16 cellular contexts compared by ENCODE assay signal in genomic region chr9:120912958-120913672, GRCh38. TPM values are rescaled to one million over a fixed set of nuclear protein-coding genes. Genes with fewer than 3 reads are reported as not detected.
DNase-seq lines count a peak whose midpoint lies in the region; ATAC-seq and TF ChIP-seq lines count a peak whose summit lies in the region.
"Had no signal": no experiment of that assay in that cellular context is flagged by ENCODE, and none has a peak within 500 bp of the region (broad histone marks: within the 10 kb centered on the region; RNA-seq: fewer than 3 reads in every experiment).

No MANE protein-coding gene starts in this region.

- no peak overlapping the region for H2BK20ac ChIP-seq in IMR-90 (ENCODE audit: low read depth, low read length)

- no peak overlapping the region for H3K4me2 ChIP-seq in IMR-90 (ENCODE audit: low read depth, low read length)
- H3K4me2 ChIP-seq: hepatocyte had no signal

- in situ Hi-C loops in IMR-90 (cut with MboI; ENCODE audit: low sequenced_read_pairs) = no loop called here

- no peak overlapping the region for H4K91ac ChIP-seq in IMR-90 (ENCODE audit: insufficient read depth, low read depth, low read length)

- H3K27me3 ChIP-seq in IMR-90 (ENCODE audit: control insufficient read depth, insufficient read depth, low read length) = no peaks in the 10 kb centered on the region
- H3K27me3 ChIP-seq: hepatocyte, sigmoid colon, suprapubic skin had no signal

- no peak overlapping the region for H2BK15ac ChIP-seq in IMR-90 (ENCODE audit: low read depth, low read length)

- no peak overlapping the region for H3K18ac ChIP-seq in IMR-90 (ENCODE audit: low read depth, low read length)

- TF ChIP-seq RAD21 in IMR-90 (IDR thresholded peaks at IDR 0.05; ENCODE audit: low read length) = no peak

- H2AK5ac ChIP-seq in IMR-90 (ENCODE audit: low read depth, low read length) = no peak overlapping the region

- H3K27ac ChIP-seq in IMR-90 (ENCODE audit: insufficient read depth, low read length) (no peak overlapping the region), angular gyrus (ENCODE audit: low read depth, low read length) (peak overlapping the region; percentile 22)
- H3K27ac ChIP-seq: hepatocyte, sigmoid colon, SK-N-MC, suprapubic skin had no signal

- H3K4me3 ChIP-seq in IMR-90 (ENCODE audit: insufficient read depth, low read depth, low read length) = no peak overlapping the region
- H3K4me3 ChIP-seq: hepatocyte, sigmoid colon, SK-N-MC, suprapubic skin had no signal

- POLR2A ChIA-PET in IMR-90 (lab: Charles Lee; ENCODE audit: unreplicated experiment) = no interaction called here

- no peak overlapping the region for H3K23ac ChIP-seq in IMR-90 (ENCODE audit: low read depth, low read length)

- H4K5ac ChIP-seq in IMR-90 (ENCODE audit: low read depth, low read length) = no peak overlapping the region

- H2BK5ac ChIP-seq in IMR-90 (ENCODE audit: low read depth, low read length, poor library complexity, severe bottlenecking) = no peak overlapping the region

- H3K27ac Mint-ChIP-seq in activated T-cell treated with anti-CD3 and anti-CD28 coated beads, Interleukin-2, amount 50 U/mL, for 24 hours = peak overlapping the region; percentile 94
- H3K27ac Mint-ChIP-seq in osteocyte (ENCODE audit: unreplicated experiment) = peak overlapping the region; percentile 35

- no peak overlapping the region for H3K56ac ChIP-seq in IMR-90 (ENCODE audit: extremely low read depth, insufficient read depth, low read length)

- 78% methylated on average over 4 of the region's 14 CpGs; no CpG with 5 or more reads in 1 of the 2 experiments for WGBS in IMR-90 (ENCODE audit: extremely low coverage in 2 of 2, insufficient read length in 1 of 2), 2 experiments

- CTCF ChIA-PET in IMR-90 (lab: Yijun Ruan, JAX) = no interaction called here

- peaks cover 0 to 12% of the 10 kb centered on the region in 2 experiments; a peak in 2 of 4 replicates for H3K79me1 ChIP-seq in IMR-90 (ENCODE audit: low read depth in 1 of 2, low read length in 2 of 2)

- no peaks in the 10 kb centered on the region for H3K27me3 Mint-ChIP-seq in activated T-cell treated with anti-CD3 and anti-CD28 coated beads, Interleukin-2, amount 50 U/mL, for 24 hours
- H3K27me3 Mint-ChIP-seq in osteocyte (ENCODE audit: unreplicated experiment) = no peaks in the 10 kb centered on the region

- BruUV-seq in IMR-90 (replicated peaks; lab: Mats Ljungman, UMichigan) = no TSS peak

- peak overlapping the region; percentile 36 for H2AK9ac ChIP-seq in IMR-90 (replicated peaks; ENCODE audit: low read depth, low read length, poor library complexity)

- H4K8ac ChIP-seq in IMR-90 (ENCODE audit: low read depth in 2 of 2, low read length in 2 of 2) = no peak overlapping the region

- H3K9me1 ChIP-seq in IMR-90 (ENCODE audit: insufficient read depth, low read length) = peaks cover 25% of the 10 kb centered on the region

- no peak for TF ChIP-seq POLR2A in IMR-90 (IDR thresholded peaks at IDR 0.05; ENCODE audit: low read depth, low read length)

- H2BK120ac ChIP-seq in IMR-90 (ENCODE audit: low read depth, low read length) = no peak overlapping the region

- H3K36me3 ChIP-seq in IMR-90 (ENCODE audit: control insufficient read depth, insufficient read depth, low read length) = peaks cover 6% of the 10 kb centered on the region

- peak; percentile 33 for DNase-seq in activated T-cell treated with anti-CD3 and anti-CD28 coated beads, Interleukin-2, amount 50 U/mL, for 24 hours
- no peak for DNase-seq in activated T-cell treated with anti-CD3 and anti-CD28 coated beads, Interleukin-2, amount 50 U/mL, for 1 hour
- no peak for DNase-seq in IMR-90
- DNase-seq in osteocyte (ENCODE audit: extremely low spot score, unreplicated experiment) = no peak
- no peak for DNase-seq in nucleus accumbens (lab: John Stamatoyannopoulos, UW)
- DNase-seq: kidney, NCI-H1436 treated with DMSO at 0.1 percent for 48 hours, NCI-H774, sigmoid colon had no signal

- dilution Hi-C loops in IMR-90 (cut with HindIII; ENCODE audit: low sequenced_read_pairs, unreplicated experiment) = no loop called here

- no peak overlapping the region for H3K9ac ChIP-seq in IMR-90 (ENCODE audit: low read depth, low read length)

- H3K4me3 Mint-ChIP-seq in activated T-cell treated with anti-CD3 and anti-CD28 coated beads, Interleukin-2, amount 50 U/mL, for 24 hours = peak overlapping the region; percentile 29
- H3K4me3 Mint-ChIP-seq in osteocyte (ENCODE audit: unreplicated experiment) = no peak overlapping the region

- no peak overlapping the region for H3K14ac ChIP-seq in IMR-90 (replicated peaks; ENCODE audit: low read depth, low read length)

- H3K9me3 ChIP-seq in IMR-90 (ENCODE audit: control insufficient read depth, insufficient read depth, low read length) = 0 out of 2 replicates have a peak, but pooled peaks cover 2% of the 10 kb centered on the region
- H3K9me3 ChIP-seq: sigmoid colon, suprapubic skin had no signal

- intact Hi-C loops in IMR-90 (cut with micrococcal nuclease) = no loop called here

- H3K4me1 ChIP-seq in IMR-90 (ENCODE audit: control insufficient read depth, insufficient read depth, low read length) = peaks cover 3% of the 10 kb centered on the region; the same call in 1 of the 2 replicates

- peak overlapping the region; percentile 24 for H2AFZ ChIP-seq in IMR-90 (replicated peaks; ENCODE audit: low read length, poor library complexity)
- H2AFZ ChIP-seq: hepatocyte had no signal

- H3K9me3 Mint-ChIP-seq in activated T-cell treated with anti-CD3 and anti-CD28 coated beads, Interleukin-2, amount 50 U/mL, for 24 hours = peaks cover 2% of the 10 kb centered on the region
- peaks cover 4% of the 10 kb centered on the region for H3K9me3 Mint-ChIP-seq in osteocyte (ENCODE audit: unreplicated experiment)

- no peak for ATAC-seq in IMR-90 (ENCODE audit: low read depth)
- ATAC-seq in HG03457 (IDR thresholded peaks at IDR 0.05; ENCODE audit: unreplicated experiment) = no peak
- no peak for ATAC-seq in esophagus mucosa
- ATAC-seq: Panc1 had no signal

- peaks cover 98% of the 10 kb centered on the region for H3K36me3 Mint-ChIP-seq in activated T-cell treated with anti-CD3 and anti-CD28 coated beads, Interleukin-2, amount 50 U/mL, for 24 hours (ENCODE audit: low read depth)
- peaks cover 19% of the 10 kb centered on the region for H3K36me3 Mint-ChIP-seq in osteocyte (ENCODE audit: unreplicated experiment)

- TF ChIP-seq CTCF in IMR-90 (conservative IDR thresholded peaks at IDR 0.05; ENCODE audit: low read depth, low read length) (no peak), osteocyte (IDR thresholded peaks at IDR 0.05) (no peak)

- H4K20me1 ChIP-seq in IMR-90 (ENCODE audit: insufficient read depth, low read length) = no peaks in the 10 kb centered on the region

- H3K4ac ChIP-seq in IMR-90 (ENCODE audit: low read depth, low read length) = no peak overlapping the region

- H3K4me1 Mint-ChIP-seq in activated T-cell treated with anti-CD3 and anti-CD28 coated beads, Interleukin-2, amount 50 U/mL, for 24 hours (ENCODE audit: low read depth) = peaks cover 94% of the 10 kb centered on the region
- peaks cover 43% of the 10 kb centered on the region for H3K4me1 Mint-ChIP-seq in osteocyte (ENCODE audit: unreplicated experiment)

TF ChIP-seq in IMR-90, 13 proteins besides CTCF, POLR2A, EP300 and RAD21:
- TF ChIP-seq RFX5 (IDR thresholded peaks at IDR 0.05; ENCODE audit: low read depth, low read length) = no peak
- no peak for TF ChIP-seq NFE2L2 (IDR thresholded peaks at IDR 0.05; ENCODE audit: low read depth, low read length)
- no peak for TF ChIP-seq RCOR1 (IDR thresholded peaks at IDR 0.05; ENCODE audit: insufficient replicate concordance, low read length)
- TF ChIP-seq CHD1 (IDR thresholded peaks at IDR 0.05; ENCODE audit: low read depth, low read length) = no peak

RNA-seq across cellular contexts. Expression of gene TRAF1, which starts 13.5 kb away (rescaled TPM):
- total RNA-seq in IMR-90 (2012; rRNA removed) = 3.1 and 3.9 TPM in 2 replicates
- 3.7 and 4.1 TPM in 2 replicates for polyA plus RNA-seq in IMR-90 (2012; rRNA removed)
- polyA plus RNA-seq in IMR-90 (2012; cell fraction: cytosol; rRNA removed) = 2.0 and 2.9 TPM in 2 replicates
- polyA plus RNA-seq in IMR-90 (2012; cell fraction: nucleus; rRNA removed; ENCODE audit: low replicate concordance) = 5.6 and 6.9 TPM in 2 replicates
- 7.1 and 7.8 TPM in 2 replicates for total RNA-seq in osteocyte
- 1.2 TPM for total RNA-seq in esophagus mucosa

RNA-seq across cellular contexts. Expression of gene PHF19, which starts 36.1 kb away (rescaled TPM):
- total RNA-seq in IMR-90 (2012; rRNA removed) (36.1 and 37.6 TPM in 2 replicates), osteocyte (194 and 212 TPM in 2 replicates), esophagus mucosa (25.3 TPM)
- polyA plus RNA-seq in IMR-90 (2012; rRNA removed) = 55.6 and 56.9 TPM in 2 replicates
- polyA plus RNA-seq in IMR-90 (2012; cell fraction: cytosol; rRNA removed) = 52.9 and 59.9 TPM in 2 replicates
- polyA plus RNA-seq in IMR-90 (2012; cell fraction: nucleus; rRNA removed; ENCODE audit: low replicate concordance) = 37.1 and 52.4 TPM in 2 replicates
